ENCODE assay signal across 13 cellular contexts in the genomic region with DNA sequence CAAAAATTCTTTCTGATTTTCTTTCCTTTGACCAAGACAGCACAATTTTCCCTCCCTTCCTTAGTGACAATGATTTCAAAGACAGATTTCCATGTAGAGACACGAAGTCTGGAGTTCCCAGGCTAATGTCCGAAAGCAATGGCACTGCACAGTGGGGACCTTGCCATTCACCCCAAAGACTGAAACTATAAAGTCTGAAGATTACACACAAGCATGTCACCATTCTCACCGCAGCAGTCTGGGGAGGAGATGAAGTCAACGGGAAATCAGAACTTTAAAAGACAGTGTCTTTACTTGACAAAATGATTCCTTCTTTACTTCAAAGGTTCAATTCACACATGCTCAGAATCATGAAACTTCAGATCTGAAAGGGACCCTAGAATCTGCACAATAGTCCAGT. TPM values are rescaled to one million over a fixed set of nuclear protein-coding genes. Genes with fewer than 3 reads are reported as not detected.
DNase-seq lines count a peak whose midpoint lies in the region; ATAC-seq and TF ChIP-seq lines count a peak whose summit lies in the region.
"Had no signal": no experiment of that assay in that cellular context is flagged by ENCODE, and none has a peak within 500 bp of the region (broad histone marks: within the 10 kb centered on the region; RNA-seq: fewer than 3 reads in every experiment).

No MANE protein-coding gene starts in this region.

- H3K79me2 ChIP-seq in trophoblast cell (ENCODE audit: control insufficient read depth, insufficient read depth, low read length, poor library complexity): peaks cover 5% of the 10 kb centered on the region

- DNase-seq in GM10266 (ENCODE audit: extremely low spot score): peak; percentile 55
- peak; percentile 34 for DNase-seq in activated CD4-positive, alpha-beta memory T cell treated with anti-CD3 and anti-CD28 coated beads, Interleukin-2, amount 10 ng/mL, durations not matched to agents 7 days and 5 days
- no peak for DNase-seq in trophoblast cell
- no peak for DNase-seq in NCI-H1930 (lab: John Stamatoyannopoulos, UW)
- no peak for DNase-seq in superior temporal gyrus (ENCODE audit: extremely low spot score)
- DNase-seq: HCEC 1CT, mammary epithelial cell, NCI-H526, stomach had no signal

- POLR2A ChIA-PET in activated CD4-positive, alpha-beta memory T cell treated with anti-CD3 and anti-CD28 coated beads, Interleukin-2, amount 10 ng/mL, durations not matched to agents 7 days and 5 days (lab: Charles Lee): no interaction called here

- no peak overlapping the region for H2AFZ ChIP-seq in trophoblast cell (ENCODE audit: insufficient read depth, low read length, poor library complexity)
- H2AFZ ChIP-seq: parathyroid adenoma had no signal

- H3K4me1 ChIP-seq in trophoblast cell (ENCODE audit: control insufficient read depth in 1 of 2, insufficient read depth in 2 of 2, low read length in 2 of 2): peaks cover under 1% of the 10 kb centered on the region in 2 experiments

- H3K79me1 ChIP-seq in trophoblast cell (ENCODE audit: low read length): peaks cover 3% of the 10 kb centered on the region

- H3K27me3 Mint-ChIP-seq in activated CD4-positive, alpha-beta memory T cell treated with anti-CD3 and anti-CD28 coated beads, Interleukin-2, amount 10 ng/mL, durations not matched to agents 7 days and 5 days: no peaks in the 10 kb centered on the region

- peaks cover 8% of the 10 kb centered on the region for H3K36me3 Mint-ChIP-seq in activated CD4-positive, alpha-beta memory T cell treated with anti-CD3 and anti-CD28 coated beads, Interleukin-2, amount 10 ng/mL, durations not matched to agents 7 days and 5 days (ENCODE audit: low read depth)

- H3K18ac ChIP-seq in trophoblast cell (ENCODE audit: low read length): no peak overlapping the region

- ATAC-seq in GM21529 (IDR thresholded peaks at IDR 0.05; ENCODE audit: unreplicated experiment): peak; percentile 59
- no peak for ATAC-seq in GM19328 (IDR thresholded peaks at IDR 0.05; ENCODE audit: unreplicated experiment)

- no peaks in the 10 kb centered on the region for H3K9me3 ChIP-seq in trophoblast cell (ENCODE audit: insufficient read depth, low read depth, low read length)
- H3K9me3 ChIP-seq: SJSA1, stomach had no signal

- H3K36me3 ChIP-seq in trophoblast cell (ENCODE audit: control insufficient read depth in 1 of 2, insufficient read depth in 2 of 2, low read length in 2 of 2): no peaks in the 10 kb centered on the region
- H3K36me3 ChIP-seq: SJSA1, stomach had no signal

- H3K9ac ChIP-seq in trophoblast cell (ENCODE audit: low read length): no peak overlapping the region
- H3K9ac ChIP-seq: parathyroid adenoma had no signal

- no peak overlapping the region for H2BK5ac ChIP-seq in trophoblast cell (ENCODE audit: low read depth, low read length, poor library complexity)

- H4K8ac ChIP-seq in trophoblast cell (ENCODE audit: low read depth, low read length): no peak overlapping the region

- no peak overlapping the region for H3K27ac ChIP-seq in trophoblast cell (ENCODE audit: low read depth, low read length)
- H3K27ac ChIP-seq: parathyroid adenoma, SJSA1 had no signal

- no peak overlapping the region for H3K4me3 Mint-ChIP-seq in activated CD4-positive, alpha-beta memory T cell treated with anti-CD3 and anti-CD28 coated beads, Interleukin-2, amount 10 ng/mL, durations not matched to agents 7 days and 5 days

- H2BK12ac ChIP-seq in trophoblast cell (ENCODE audit: low read length): no peak overlapping the region

- no peak overlapping the region for H4K12ac ChIP-seq in trophoblast cell (ENCODE audit: low read depth, low read length)

- H3K4me2 ChIP-seq in trophoblast cell (ENCODE audit: low read length): no peak overlapping the region

- H3K4me1 Mint-ChIP-seq in activated CD4-positive, alpha-beta memory T cell treated with anti-CD3 and anti-CD28 coated beads, Interleukin-2, amount 10 ng/mL, durations not matched to agents 7 days and 5 days: peaks cover 50% of the 10 kb centered on the region

- H3K27ac Mint-ChIP-seq in activated CD4-positive, alpha-beta memory T cell treated with anti-CD3 and anti-CD28 coated beads, Interleukin-2, amount 10 ng/mL, durations not matched to agents 7 days and 5 days: peak overlapping the region; percentile 17

- no peak overlapping the region for H2BK120ac ChIP-seq in trophoblast cell (ENCODE audit: insufficient read depth, low read length, poor library complexity)

- TF ChIP-seq CTCF in GM10266 (IDR thresholded peaks at IDR 0.05; ENCODE audit: control insufficient read depth, insufficient read depth, low read depth, missing control alignments): no peak

- H3K14ac ChIP-seq in trophoblast cell (ENCODE audit: low read length): no peak overlapping the region

- H3K9me3 Mint-ChIP-seq in activated CD4-positive, alpha-beta memory T cell treated with anti-CD3 and anti-CD28 coated beads, Interleukin-2, amount 10 ng/mL, durations not matched to agents 7 days and 5 days: no peaks in the 10 kb centered on the region

- no peak overlapping the region for H2AK5ac ChIP-seq in trophoblast cell (ENCODE audit: low read length)

- CTCF ChIA-PET in activated CD4-positive, alpha-beta memory T cell treated with anti-CD3 and anti-CD28 coated beads, Interleukin-2, amount 10 ng/mL, durations not matched to agents 7 days and 5 days (lab: Charles Lee): no interaction called here

- WGBS in trophoblast cell (ENCODE audit: extremely low coverage, insufficient coverage, insufficient read length): no CpG with 5 or more reads among the region's 4 CpGs

- H3K23ac ChIP-seq in trophoblast cell (ENCODE audit: low read length): no peak overlapping the region

- H4K91ac ChIP-seq in trophoblast cell (ENCODE audit: low read depth, low read length): no peak overlapping the region

- H3K4ac ChIP-seq in trophoblast cell (ENCODE audit: low read depth, low read length): peak overlapping the region; percentile 80

- no peak overlapping the region for H3K4me3 ChIP-seq in trophoblast cell (ENCODE audit: low read depth, low read length)
- H3K4me3 ChIP-seq: SJSA1, stomach had no signal

- H3K27me3 ChIP-seq in trophoblast cell (ENCODE audit: insufficient read depth, low read length): no peaks in the 10 kb centered on the region
- H3K27me3 ChIP-seq: SJSA1, stomach had no signal

RNA-seq across cellular contexts. Expression of gene B4GALT5, which starts 8.3 kb away (rescaled TPM):
- total RNA-seq in activated CD4-positive, alpha-beta memory T cell treated with anti-CD3 and anti-CD28 coated beads, Interleukin-2, amount 10 ng/mL, durations not matched to agents 7 days and 5 days: 10 to 100 TPM; 21.6 to 22.4 TPM
- 38.1 and 39.6 TPM in 2 replicates for polyA plus RNA-seq in trophoblast cell (2013)

Comparison
In these comparisons a context has a peak if more than half of its experiments do, and no peak if none do; other contexts are left out.
1. DNase-seq: peak in GM10266 (single experiment) and activated CD4-positive, alpha-beta memory T cell treated with anti-CD3 and anti-CD28 coated beads, Interleukin-2, amount 10 ng/mL, durations not matched to agents 7 days and 5 days (single experiment); none in trophoblast cell (0 of 2), NCI-H1930 (0 of 2) and superior temporal gyrus (single experiment).